Comparison of ENCODE assay signal across 11 cellular contexts in the genomic region with DNA sequence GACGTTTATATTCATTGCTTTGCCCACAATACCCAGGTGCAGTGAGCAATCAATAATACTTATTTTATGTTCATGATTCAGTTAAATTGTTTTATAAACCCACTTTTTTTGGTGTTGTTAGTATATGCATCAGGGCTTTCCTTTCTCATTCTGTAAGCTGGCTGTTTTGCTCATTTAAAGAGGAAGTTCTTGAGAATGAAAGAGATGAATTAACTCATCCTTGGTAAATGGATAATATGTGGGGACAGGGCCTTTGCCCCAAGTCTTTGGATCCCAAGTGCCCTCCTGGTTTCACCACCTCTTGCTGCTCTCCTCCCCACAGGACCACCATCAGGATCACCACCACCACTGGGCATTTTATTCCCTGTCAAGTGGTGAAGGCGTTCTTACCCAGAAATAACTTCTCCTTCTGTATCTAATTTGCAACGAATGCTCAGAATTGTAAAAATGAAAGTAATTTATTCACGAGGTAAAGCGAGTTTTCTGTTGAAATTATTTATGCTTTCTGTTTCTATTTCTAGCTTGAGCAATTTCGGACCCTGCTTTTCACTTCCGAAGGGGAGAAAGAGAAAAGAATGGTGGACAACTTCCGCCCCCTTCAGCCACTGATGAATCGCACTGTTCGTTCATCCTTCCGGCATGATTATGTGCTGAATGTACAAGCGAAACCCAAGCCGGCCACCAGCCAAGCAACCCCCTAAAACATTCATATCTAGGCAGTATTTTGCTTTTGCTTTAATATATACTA. TPM values are rescaled to one million over a fixed set of nuclear protein-coding genes. Genes with fewer than 3 reads are reported as not detected.
DNase-seq lines count a peak whose midpoint lies in the region; ATAC-seq and TF ChIP-seq lines count a peak whose summit lies in the region.
"Had no signal": no experiment of that assay in that cellular context is flagged by ENCODE, and none has a peak within 500 bp of the region (broad histone marks: within the 10 kb centered on the region; RNA-seq: fewer than 3 reads in every experiment).

No MANE protein-coding gene starts in this region.

- no peaks in the 10 kb centered on the region for H3K4me1 Mint-ChIP-seq in nephron progenitor cell
- H3K4me1 Mint-ChIP-seq: brain had no signal

- no peaks in the 10 kb centered on the region for H3F3A ChIP-seq in DOHH2 (ENCODE audit: control insufficient read depth, insufficient read depth)

- H3K79me2 ChIP-seq in DOHH2 (ENCODE audit: control insufficient read depth, low read length) = no peaks in the 10 kb centered on the region

- H3K27ac Mint-ChIP-seq in activated naive CD4-positive, alpha-beta T cell treated with anti-CD3 and anti-CD28 coated beads, Interleukin-2, amount 50 U/mL, for 72 hours = peak overlapping the region; percentile 94 to 97
- no peak overlapping the region for H3K27ac Mint-ChIP-seq in nephron progenitor cell
- H3K27ac Mint-ChIP-seq: brain had no signal

- no peak for TF ChIP-seq POLR2A in body of pancreas (IDR thresholded peaks at IDR 0.05)

- intact Hi-C loops in body of pancreas (cut with DNase I) = no loop called here

- H3K4me3 ChIP-seq in DOHH2 (ENCODE audit: low read length) (peak overlapping the region; percentile 47), body of pancreas (no peak overlapping the region), H7 (ENCODE audit: insufficient read depth, low read depth, low read length) (no peak overlapping the region)

- no peak for DNase-seq in activated naive CD4-positive, alpha-beta T cell treated with anti-CD3 and anti-CD28 coated beads, Interleukin-2, amount 50 U/mL, for 72 hours (ENCODE audit: low spot score in 2 of 2)
- DNase-seq in body of pancreas = no peak
- DNase-seq in nephron progenitor cell = no peak
- no peak for DNase-seq in H7
- DNase-seq in DMS53 treated with DMSO at 0.1 percent for 48 hours (lab: John Stamatoyannopoulos, UW; ENCODE audit: unreplicated experiment) = no peak
- DNase-seq: left colon, NCI-H748 treated with DMSO at 0.1 percent for 48 hours had no signal

- H3K27me3 Mint-ChIP-seq in nephron progenitor cell (ENCODE audit: low read depth, poor library complexity) = no peaks in the 10 kb centered on the region
- H3K27me3 Mint-ChIP-seq: brain had no signal

- no peaks in the 10 kb centered on the region for H3K9me3 ChIP-seq in DOHH2 (ENCODE audit: control insufficient read depth, insufficient read depth, low read length)
- no peaks in the 10 kb centered on the region for H3K9me3 ChIP-seq in body of pancreas

- H3K27me3 ChIP-seq in DOHH2 (ENCODE audit: control insufficient read depth, low read length) (no peaks in the 10 kb centered on the region), body of pancreas (no peaks in the 10 kb centered on the region), H7 (ENCODE audit: control insufficient read depth, insufficient read depth, low read length) (no peaks in the 10 kb centered on the region)

- ATAC-seq in GM19438 (IDR thresholded peaks at IDR 0.05; ENCODE audit: low read depth, unreplicated experiment) (peak; percentile 85), HG03280 (IDR thresholded peaks at IDR 0.05; ENCODE audit: unreplicated experiment) (peak; percentile 80), body of pancreas (no peak)
- peak in 1 of 2 donors; percentile 61 for ATAC-seq in activated naive CD4-positive, alpha-beta T cell treated with anti-CD3 and anti-CD28 coated beads, Interleukin-2, amount 50 U/mL, for 72 hours
- ATAC-seq: left colon had no signal

- 58 to 73% methylated on average over 13 of the region's 13 CpGs for WGBS in body of pancreas, 2 donors

- H3K4me2 ChIP-seq in DOHH2 (ENCODE audit: low read length) = peak overlapping the region; percentile 60

- H3K4me1 ChIP-seq in DOHH2 (ENCODE audit: control insufficient read depth, low read length) (peaks cover 12% of the 10 kb centered on the region), body of pancreas (no peaks in the 10 kb centered on the region)

- H3K9me2 ChIP-seq in DOHH2 (replicated peaks; ENCODE audit: control insufficient read depth, low read length) = no peaks in the 10 kb centered on the region

- peak overlapping the region; percentile 15; the same call in 1 of the 2 replicates for H3K27ac ChIP-seq in DOHH2 (ENCODE audit: low read depth, low read length)
- H3K27ac ChIP-seq in body of pancreas = no peak overlapping the region

- H3K36me3 ChIP-seq in DOHH2 (ENCODE audit: control insufficient read depth, low read length) = no peaks in the 10 kb centered on the region
- H3K36me3 ChIP-seq in body of pancreas (replicated peaks in 1 of 2; ENCODE audit: insufficient read depth in 1 of 2, low read depth in 2 of 2) = no peaks in the 10 kb centered on the region
- no peaks in the 10 kb centered on the region; the same call in 1 of the 2 replicates for H3K36me3 ChIP-seq in H7 (replicated peaks; ENCODE audit: control insufficient read depth, insufficient read depth, low read length)

- no peak overlapping the region for H3K4me3 Mint-ChIP-seq in nephron progenitor cell
- H3K4me3 Mint-ChIP-seq: brain had no signal

- no peak for TF ChIP-seq CTCF in DOHH2 (IDR thresholded peaks at IDR 0.05; ENCODE audit: low read depth, low read length, poor library complexity, severe bottlenecking)
- TF ChIP-seq CTCF in body of pancreas (IDR thresholded peaks at IDR 0.05) = no peak
- TF ChIP-seq CTCF in nephron progenitor cell (IDR thresholded peaks at IDR 0.05) = no peak

- H3K36me3 Mint-ChIP-seq in activated naive CD4-positive, alpha-beta T cell treated with anti-CD3 and anti-CD28 coated beads, Interleukin-2, amount 50 U/mL, for 72 hours = peaks cover 7 to 9% of the 10 kb centered on the region in 2 donors
- H3K36me3 Mint-ChIP-seq in nephron progenitor cell (ENCODE audit: low read depth) = peaks cover 25% of the 10 kb centered on the region

- H4K20me1 ChIP-seq in DOHH2 (ENCODE audit: control insufficient read depth, insufficient read depth, low read depth, low read length) = no peaks in the 10 kb centered on the region

- H3K9me3 Mint-ChIP-seq in activated naive CD4-positive, alpha-beta T cell treated with anti-CD3 and anti-CD28 coated beads, Interleukin-2, amount 50 U/mL, for 72 hours = no peaks in the 10 kb centered on the region
- H3K9me3 Mint-ChIP-seq in nephron progenitor cell = no peaks in the 10 kb centered on the region
- H3K9me3 Mint-ChIP-seq: brain had no signal

RNA-seq across cellular contexts. Expression of a gene that starts 8.1 kb away (rescaled TPM):
- total RNA-seq in activated naive CD4-positive, alpha-beta T cell treated with anti-CD3 and anti-CD28 coated beads, Interleukin-2, amount 50 U/mL, for 72 hours = 10 to 100 TPM; 12.3 to 16.9 TPM
- 1 to 10 TPM; 5.7 to 9.2 TPM for total RNA-seq in body of pancreas
- total RNA-seq in H7 (2014; rRNA removed; shearing (Covaris generic)) = 6.1 and 8.4 TPM in 2 replicates

RNA-seq across cellular contexts. Expression of a gene that starts 44.1 kb away (rescaled TPM):
- 10 to 100 TPM; 12.4 to 15.4 TPM for total RNA-seq in activated naive CD4-positive, alpha-beta T cell treated with anti-CD3 and anti-CD28 coated beads, Interleukin-2, amount 50 U/mL, for 72 hours
- 1 to 10 TPM; 6.2 to 6.6 TPM for total RNA-seq in body of pancreas
- total RNA-seq in H7 (2014; rRNA removed; shearing (Covaris generic)) = 4.9 and 5.4 TPM in 2 replicates
